1 cellular context compared by ENCODE assay signal in the genomic region with DNA sequence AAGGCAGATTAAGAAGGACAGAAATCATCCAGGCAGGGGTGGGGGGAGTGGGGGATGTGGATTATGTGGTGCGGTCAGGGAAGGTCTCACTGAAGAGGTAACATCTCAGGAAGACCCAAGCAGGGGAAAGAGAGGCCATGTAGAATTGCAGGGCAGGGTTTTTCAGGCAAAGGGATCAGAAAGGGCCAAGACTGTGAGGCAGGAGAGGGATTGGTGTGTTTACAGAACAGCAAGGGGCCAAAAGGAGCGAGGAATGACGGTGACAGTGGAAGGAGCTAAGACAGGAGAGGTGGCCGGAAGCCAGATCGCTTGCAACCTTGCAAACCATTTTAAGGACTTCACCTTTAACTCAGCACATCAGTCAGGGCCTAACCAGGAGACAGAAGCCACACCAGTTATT.
TF ChIP-seq lines count a peak whose summit lies in the region.

No MANE protein-coding gene starts in this region.

TF ChIP-seq in WTC11, 78 proteins besides CTCF, POLR2A, EP300 and RAD21:
- TF ChIP-seq, protein P1, sequence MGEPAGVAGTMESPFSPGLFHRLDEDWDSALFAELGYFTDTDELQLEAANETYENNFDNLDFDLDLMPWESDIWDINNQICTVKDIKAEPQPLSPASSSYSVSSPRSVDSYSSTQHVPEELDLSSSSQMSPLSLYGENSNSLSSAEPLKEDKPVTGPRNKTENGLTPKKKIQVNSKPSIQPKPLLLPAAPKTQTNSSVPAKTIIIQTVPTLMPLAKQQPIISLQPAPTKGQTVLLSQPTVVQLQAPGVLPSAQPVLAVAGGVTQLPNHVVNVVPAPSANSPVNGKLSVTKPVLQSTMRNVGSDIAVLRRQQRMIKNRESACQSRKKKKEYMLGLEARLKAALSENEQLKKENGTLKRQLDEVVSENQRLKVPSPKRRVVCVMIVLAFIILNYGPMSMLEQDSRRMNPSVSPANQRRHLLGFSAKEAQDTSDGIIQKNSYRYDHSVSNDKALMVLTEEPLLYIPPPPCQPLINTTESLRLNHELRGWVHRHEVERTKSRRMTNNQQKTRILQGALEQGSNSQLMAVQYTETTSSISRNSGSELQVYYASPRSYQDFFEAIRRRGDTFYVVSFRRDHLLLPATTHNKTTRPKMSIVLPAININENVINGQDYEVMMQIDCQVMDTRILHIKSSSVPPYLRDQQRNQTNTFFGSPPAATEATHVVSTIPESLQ (CRISPR knock-in tag; IDR thresholded peaks at IDR 0.05), result no peak
- TF ChIP-seq, protein P2, sequence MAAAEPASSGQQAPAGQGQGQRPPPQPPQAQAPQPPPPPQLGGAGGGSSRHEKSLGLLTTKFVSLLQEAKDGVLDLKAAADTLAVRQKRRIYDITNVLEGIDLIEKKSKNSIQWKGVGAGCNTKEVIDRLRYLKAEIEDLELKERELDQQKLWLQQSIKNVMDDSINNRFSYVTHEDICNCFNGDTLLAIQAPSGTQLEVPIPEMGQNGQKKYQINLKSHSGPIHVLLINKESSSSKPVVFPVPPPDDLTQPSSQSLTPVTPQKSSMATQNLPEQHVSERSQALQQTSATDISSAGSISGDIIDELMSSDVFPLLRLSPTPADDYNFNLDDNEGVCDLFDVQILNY (CRISPR knock-in tag; IDR thresholded peaks at IDR 0.05), result no peak
- TF ChIP-seq OVOL2 (CRISPR knock-in tag; IDR thresholded peaks at IDR 0.05; ENCODE audit: borderline replicate concordance) (no peak), FOXP1 (CRISPR knock-in tag; IDR thresholded peaks at IDR 0.05; ENCODE audit: borderline replicate concordance) (no peak), CREB1 (CRISPR knock-in tag; IDR thresholded peaks at IDR 0.05) (no peak), MYBL2 (CRISPR knock-in tag; IDR thresholded peaks at IDR 0.05) (no peak), FOXJ3 (CRISPR knock-in tag; IDR thresholded peaks at IDR 0.05; ENCODE audit: borderline replicate concordance) (no peak), ZNF219 (CRISPR knock-in tag; IDR thresholded peaks at IDR 0.05; ENCODE audit: borderline replicate concordance) (no peak), TEAD4 (CRISPR knock-in tag; IDR thresholded peaks at IDR 0.05) (no peak), NFE2L1 (CRISPR knock-in tag; IDR thresholded peaks at IDR 0.05) (no peak), SMAD3 (CRISPR knock-in tag; IDR thresholded peaks at IDR 0.05; ENCODE audit: borderline replicate concordance) (no peak), GABPB1 (CRISPR knock-in tag; IDR thresholded peaks at IDR 0.05) (no peak), TP53 (CRISPR knock-in tag; IDR thresholded peaks at IDR 0.05) (no peak), RELA (CRISPR knock-in tag; IDR thresholded peaks at IDR 0.05; ENCODE audit: borderline replicate concordance) (no peak)
- TF ChIP-seq, protein P3, sequence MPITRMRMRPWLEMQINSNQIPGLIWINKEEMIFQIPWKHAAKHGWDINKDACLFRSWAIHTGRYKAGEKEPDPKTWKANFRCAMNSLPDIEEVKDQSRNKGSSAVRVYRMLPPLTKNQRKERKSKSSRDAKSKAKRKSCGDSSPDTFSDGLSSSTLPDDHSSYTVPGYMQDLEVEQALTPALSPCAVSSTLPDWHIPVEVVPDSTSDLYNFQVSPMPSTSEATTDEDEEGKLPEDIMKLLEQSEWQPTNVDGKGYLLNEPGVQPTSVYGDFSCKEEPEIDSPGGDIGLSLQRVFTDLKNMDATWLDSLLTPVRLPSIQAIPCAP (CRISPR knock-in tag; IDR thresholded peaks at IDR 0.05), result no peak
- TF ChIP-seq, protein P4, sequence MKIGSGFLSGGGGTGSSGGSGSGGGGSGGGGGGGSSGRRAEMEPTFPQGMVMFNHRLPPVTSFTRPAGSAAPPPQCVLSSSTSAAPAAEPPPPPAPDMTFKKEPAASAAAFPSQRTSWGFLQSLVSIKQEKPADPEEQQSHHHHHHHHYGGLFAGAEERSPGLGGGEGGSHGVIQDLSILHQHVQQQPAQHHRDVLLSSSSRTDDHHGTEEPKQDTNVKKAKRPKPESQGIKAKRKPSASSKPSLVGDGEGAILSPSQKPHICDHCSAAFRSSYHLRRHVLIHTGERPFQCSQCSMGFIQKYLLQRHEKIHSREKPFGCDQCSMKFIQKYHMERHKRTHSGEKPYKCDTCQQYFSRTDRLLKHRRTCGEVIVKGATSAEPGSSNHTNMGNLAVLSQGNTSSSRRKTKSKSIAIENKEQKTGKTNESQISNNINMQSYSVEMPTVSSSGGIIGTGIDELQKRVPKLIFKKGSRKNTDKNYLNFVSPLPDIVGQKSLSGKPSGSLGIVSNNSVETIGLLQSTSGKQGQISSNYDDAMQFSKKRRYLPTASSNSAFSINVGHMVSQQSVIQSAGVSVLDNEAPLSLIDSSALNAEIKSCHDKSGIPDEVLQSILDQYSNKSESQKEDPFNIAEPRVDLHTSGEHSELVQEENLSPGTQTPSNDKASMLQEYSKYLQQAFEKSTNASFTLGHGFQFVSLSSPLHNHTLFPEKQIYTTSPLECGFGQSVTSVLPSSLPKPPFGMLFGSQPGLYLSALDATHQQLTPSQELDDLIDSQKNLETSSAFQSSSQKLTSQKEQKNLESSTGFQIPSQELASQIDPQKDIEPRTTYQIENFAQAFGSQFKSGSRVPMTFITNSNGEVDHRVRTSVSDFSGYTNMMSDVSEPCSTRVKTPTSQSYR (CRISPR knock-in tag; IDR thresholded peaks at IDR 0.05), result no peak
- TF ChIP-seq, protein P5, sequence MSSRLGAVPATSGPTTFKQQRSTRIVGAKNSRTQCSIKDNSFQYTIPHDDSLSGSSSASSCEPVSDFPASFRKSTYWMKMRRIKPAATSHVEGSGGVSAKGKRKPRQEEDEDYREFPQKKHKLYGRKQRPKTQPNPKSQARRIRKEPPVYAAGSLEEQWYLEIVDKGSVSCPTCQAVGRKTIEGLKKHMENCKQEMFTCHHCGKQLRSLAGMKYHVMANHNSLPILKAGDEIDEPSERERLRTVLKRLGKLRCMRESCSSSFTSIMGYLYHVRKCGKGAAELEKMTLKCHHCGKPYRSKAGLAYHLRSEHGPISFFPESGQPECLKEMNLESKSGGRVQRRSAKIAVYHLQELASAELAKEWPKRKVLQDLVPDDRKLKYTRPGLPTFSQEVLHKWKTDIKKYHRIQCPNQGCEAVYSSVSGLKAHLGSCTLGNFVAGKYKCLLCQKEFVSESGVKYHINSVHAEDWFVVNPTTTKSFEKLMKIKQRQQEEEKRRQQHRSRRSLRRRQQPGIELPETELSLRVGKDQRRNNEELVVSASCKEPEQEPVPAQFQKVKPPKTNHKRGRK (CRISPR knock-in tag; IDR thresholded peaks at IDR 0.05; ENCODE audit: borderline replicate concordance), result no peak
- TF ChIP-seq, protein P6, sequence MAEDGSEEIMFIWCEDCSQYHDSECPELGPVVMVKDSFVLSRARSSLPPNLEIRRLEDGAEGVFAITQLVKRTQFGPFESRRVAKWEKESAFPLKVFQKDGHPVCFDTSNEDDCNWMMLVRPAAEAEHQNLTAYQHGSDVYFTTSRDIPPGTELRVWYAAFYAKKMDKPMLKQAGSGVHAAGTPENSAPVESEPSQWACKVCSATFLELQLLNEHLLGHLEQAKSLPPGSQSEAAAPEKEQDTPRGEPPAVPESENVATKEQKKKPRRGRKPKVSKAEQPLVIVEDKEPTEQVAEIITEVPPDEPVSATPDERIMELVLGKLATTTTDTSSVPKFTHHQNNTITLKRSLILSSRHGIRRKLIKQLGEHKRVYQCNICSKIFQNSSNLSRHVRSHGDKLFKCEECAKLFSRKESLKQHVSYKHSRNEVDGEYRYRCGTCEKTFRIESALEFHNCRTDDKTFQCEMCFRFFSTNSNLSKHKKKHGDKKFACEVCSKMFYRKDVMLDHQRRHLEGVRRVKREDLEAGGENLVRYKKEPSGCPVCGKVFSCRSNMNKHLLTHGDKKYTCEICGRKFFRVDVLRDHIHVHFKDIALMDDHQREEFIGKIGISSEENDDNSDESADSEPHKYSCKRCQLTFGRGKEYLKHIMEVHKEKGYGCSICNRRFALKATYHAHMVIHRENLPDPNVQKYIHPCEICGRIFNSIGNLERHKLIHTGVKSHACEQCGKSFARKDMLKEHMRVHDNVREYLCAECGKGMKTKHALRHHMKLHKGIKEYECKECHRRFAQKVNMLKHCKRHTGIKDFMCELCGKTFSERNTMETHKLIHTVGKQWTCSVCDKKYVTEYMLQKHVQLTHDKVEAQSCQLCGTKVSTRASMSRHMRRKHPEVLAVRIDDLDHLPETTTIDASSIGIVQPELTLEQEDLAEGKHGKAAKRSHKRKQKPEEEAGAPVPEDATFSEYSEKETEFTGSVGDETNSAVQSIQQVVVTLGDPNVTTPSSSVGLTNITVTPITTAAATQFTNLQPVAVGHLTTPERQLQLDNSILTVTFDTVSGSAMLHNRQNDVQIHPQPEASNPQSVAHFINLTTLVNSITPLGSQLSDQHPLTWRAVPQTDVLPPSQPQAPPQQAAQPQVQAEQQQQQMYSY (CRISPR knock-in tag; IDR thresholded peaks at IDR 0.05), result no peak
- TF ChIP-seq, protein P7, sequence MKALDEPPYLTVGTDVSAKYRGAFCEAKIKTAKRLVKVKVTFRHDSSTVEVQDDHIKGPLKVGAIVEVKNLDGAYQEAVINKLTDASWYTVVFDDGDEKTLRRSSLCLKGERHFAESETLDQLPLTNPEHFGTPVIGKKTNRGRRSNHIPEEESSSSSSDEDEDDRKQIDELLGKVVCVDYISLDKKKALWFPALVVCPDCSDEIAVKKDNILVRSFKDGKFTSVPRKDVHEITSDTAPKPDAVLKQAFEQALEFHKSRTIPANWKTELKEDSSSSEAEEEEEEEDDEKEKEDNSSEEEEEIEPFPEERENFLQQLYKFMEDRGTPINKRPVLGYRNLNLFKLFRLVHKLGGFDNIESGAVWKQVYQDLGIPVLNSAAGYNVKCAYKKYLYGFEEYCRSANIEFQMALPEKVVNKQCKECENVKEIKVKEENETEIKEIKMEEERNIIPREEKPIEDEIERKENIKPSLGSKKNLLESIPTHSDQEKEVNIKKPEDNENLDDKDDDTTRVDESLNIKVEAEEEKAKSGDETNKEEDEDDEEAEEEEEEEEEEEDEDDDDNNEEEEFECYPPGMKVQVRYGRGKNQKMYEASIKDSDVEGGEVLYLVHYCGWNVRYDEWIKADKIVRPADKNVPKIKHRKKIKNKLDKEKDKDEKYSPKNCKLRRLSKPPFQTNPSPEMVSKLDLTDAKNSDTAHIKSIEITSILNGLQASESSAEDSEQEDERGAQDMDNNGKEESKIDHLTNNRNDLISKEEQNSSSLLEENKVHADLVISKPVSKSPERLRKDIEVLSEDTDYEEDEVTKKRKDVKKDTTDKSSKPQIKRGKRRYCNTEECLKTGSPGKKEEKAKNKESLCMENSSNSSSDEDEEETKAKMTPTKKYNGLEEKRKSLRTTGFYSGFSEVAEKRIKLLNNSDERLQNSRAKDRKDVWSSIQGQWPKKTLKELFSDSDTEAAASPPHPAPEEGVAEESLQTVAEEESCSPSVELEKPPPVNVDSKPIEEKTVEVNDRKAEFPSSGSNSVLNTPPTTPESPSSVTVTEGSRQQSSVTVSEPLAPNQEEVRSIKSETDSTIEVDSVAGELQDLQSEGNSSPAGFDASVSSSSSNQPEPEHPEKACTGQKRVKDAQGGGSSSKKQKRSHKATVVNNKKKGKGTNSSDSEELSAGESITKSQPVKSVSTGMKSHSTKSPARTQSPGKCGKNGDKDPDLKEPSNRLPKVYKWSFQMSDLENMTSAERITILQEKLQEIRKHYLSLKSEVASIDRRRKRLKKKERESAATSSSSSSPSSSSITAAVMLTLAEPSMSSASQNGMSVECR (CRISPR knock-in tag; IDR thresholded peaks at IDR 0.05; ENCODE audit: borderline replicate concordance), result no peak
- TF ChIP-seq, protein P8, sequence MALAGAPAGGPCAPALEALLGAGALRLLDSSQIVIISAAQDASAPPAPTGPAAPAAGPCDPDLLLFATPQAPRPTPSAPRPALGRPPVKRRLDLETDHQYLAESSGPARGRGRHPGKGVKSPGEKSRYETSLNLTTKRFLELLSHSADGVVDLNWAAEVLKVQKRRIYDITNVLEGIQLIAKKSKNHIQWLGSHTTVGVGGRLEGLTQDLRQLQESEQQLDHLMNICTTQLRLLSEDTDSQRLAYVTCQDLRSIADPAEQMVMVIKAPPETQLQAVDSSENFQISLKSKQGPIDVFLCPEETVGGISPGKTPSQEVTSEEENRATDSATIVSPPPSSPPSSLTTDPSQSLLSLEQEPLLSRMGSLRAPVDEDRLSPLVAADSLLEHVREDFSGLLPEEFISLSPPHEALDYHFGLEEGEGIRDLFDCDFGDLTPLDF (CRISPR knock-in tag; IDR thresholded peaks at IDR 0.05), result no peak
TF ChIP-seq in WTC11: peak in this region for 0.
